Comparison of ENCODE assay signal across 8 cellular contexts in the genomic region with DNA sequence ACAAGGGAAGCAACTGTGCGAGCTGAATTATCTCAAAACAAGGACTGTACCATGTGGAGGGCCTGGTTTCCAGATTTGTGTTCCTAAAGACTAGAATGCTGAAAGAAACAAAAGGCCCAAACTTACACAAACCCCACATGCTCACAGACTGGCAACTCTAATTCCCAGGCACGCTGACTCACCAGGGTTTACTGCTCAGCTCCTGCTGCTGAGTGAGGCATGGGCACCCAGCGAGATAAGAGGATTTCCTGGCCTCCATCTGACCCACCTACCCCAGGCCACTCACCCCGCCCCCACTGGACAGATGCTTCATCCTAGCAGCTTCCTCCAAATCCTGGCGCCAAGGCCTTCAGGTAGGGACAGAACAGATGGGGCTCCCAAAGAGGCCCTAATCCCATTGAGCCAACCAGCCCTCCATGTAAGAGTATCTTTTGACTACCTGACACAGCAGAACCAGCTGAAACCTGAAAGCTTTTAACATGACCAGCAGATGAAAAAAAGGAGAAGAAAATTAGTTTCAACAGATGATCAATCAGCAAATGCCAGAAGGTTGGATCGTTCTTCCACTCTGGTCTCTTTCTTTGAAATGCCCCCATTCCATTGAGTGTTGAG. TPM values are rescaled to one million over a fixed set of nuclear protein-coding genes. Genes with fewer than 3 reads are reported as not detected.
DNase-seq lines count a peak whose midpoint lies in the region; ATAC-seq, FAIRE-seq and TF ChIP-seq lines count a peak whose summit lies in the region.

No MANE protein-coding gene starts in this region.

- TSS peak; percentile 92 for BruUV-seq in GM12878 (replicated peaks; lab: Mats Ljungman, UMichigan)

- no peak; a peak in 1 of 4 replicates for TF ChIP-seq EP300 in GM12878 (IDR thresholded peaks at IDR 0.05; ENCODE audit: borderline replicate concordance in 1 of 2, control insufficient read depth in 1 of 2, low read depth in 2 of 2, low read length in 2 of 2)
- TF ChIP-seq EP300 in tibial nerve (IDR thresholded peaks at IDR 0.05) = peak in 1 of 2 donors; percentile 37

- peak overlapping the region; percentile 59 for H3K9ac ChIP-seq in GM12878 (ENCODE audit: control insufficient read depth, insufficient read depth, low read length)
- no peak overlapping the region for H3K9ac ChIP-seq in Karpas-422 (ENCODE audit: low read length)

- H3K4me2 ChIP-seq in GM12878 (ENCODE audit: control insufficient read depth, insufficient read depth) (peak overlapping the region; percentile 81), Karpas-422 (ENCODE audit: low read depth, low read length, poor library complexity, severe bottlenecking) (no peak overlapping the region)

- 49% methylated on average over 6 of the region's 6 CpGs for WGBS in GM12878 (ENCODE audit: insufficient coverage, insufficient replicate concordance, low lambda C conversion rate, missing lambda C conversion rate)
- WGBS in tibial nerve, 2 donors = 47 to 59% methylated on average over 6 of the region's 6 CpGs

- TF ChIP-seq CTCF in GM12878 (IDR thresholded peaks at IDR 0.05 in 2 of 3, conservative IDR thresholded peaks at IDR 0.05 in 1 of 3; ENCODE audit: control insufficient read depth in 2 of 3, extremely low read depth in 1 of 3, insufficient read depth in 1 of 3, low read depth in 3 of 3, low read length in 3 of 3) (no peak), tibial nerve (IDR thresholded peaks at IDR 0.05) (no peak)

- H3K27ac ChIP-seq in GM12878 (ENCODE audit: control insufficient read depth, insufficient read depth) (peak overlapping the region; percentile 98), tibial nerve (peak overlapping the region; percentile 58 to 90 (median 83)), Karpas-422 (ENCODE audit: low read length) (no peak overlapping the region)

- RAD21 ChIA-PET in GM12878 (lab: Charles Lee; ENCODE audit: unreplicated experiment) = interaction anchor here (0.9 to 6.0 kb wide), 8 partner anchors 8 to 435 kb away, joined by 3 to 48 read pairs (median 8); a partner anchor contains a TSS

- peak; percentile 69 for DNase-seq in KBM-7
- DNase-seq in GM12878 (ENCODE audit: low read depth, low spot score) = no peak
- peak; percentile 60 for DNase-seq in iPS-NIHi7 (ENCODE audit: extremely low spot score)
- DNase-seq in tibial nerve (ENCODE audit: low spot score in 2 of 2) = no peak
- no peak for DNase-seq in Karpas-422

- CTCF ChIA-PET in GM12878 (lab: Yijun Ruan, JAX) = interaction anchor here (0.7 to 6.8 kb wide), 9 partner anchors 9 to 218 kb away, joined by 3 to 51 read pairs (median 6); a partner anchor contains a TSS

- in situ Hi-C loops in KBM-7 (cut with MboI; ENCODE audit: low pct_unique_long_range_greater_than_20kb, low sequenced_read_pairs) = no loop called here
- in situ Hi-C loops in GM12878 (cut with MboI) = no loop called here

- peaks cover 16% of the 10 kb centered on the region for H3K79me2 ChIP-seq in GM12878 (ENCODE audit: control insufficient read depth, insufficient read depth, low read length)
- peaks cover 83% of the 10 kb centered on the region for H3K79me2 ChIP-seq in Karpas-422 (ENCODE audit: low read length)

- no peaks in the 10 kb centered on the region for H3K27me3 ChIP-seq in GM12878 (replicated peaks in 1 of 2; ENCODE audit: control insufficient read depth in 2 of 2, insufficient read depth in 2 of 2, low read length in 1 of 2)
- H3K27me3 ChIP-seq in tibial nerve = no peaks in the 10 kb centered on the region
- H3K27me3 ChIP-seq in Karpas-422 (ENCODE audit: low read length) = no peaks in the 10 kb centered on the region

- H4K20me1 ChIP-seq in GM12878 (ENCODE audit: control insufficient read depth, insufficient read depth) (no peaks in the 10 kb centered on the region), Karpas-422 (ENCODE audit: insufficient read depth, low read depth, low read length) (no peaks in the 10 kb centered on the region)

- TF ChIP-seq RAD21 in GM12878 (IDR thresholded peaks at IDR 0.05; ENCODE audit: insufficient read depth, low read depth, low read length) = no peak

- POLR2A ChIA-PET in GM12878 (lab: Charles Lee) = interaction anchor here (0.9 to 5.3 kb wide), 6 partner anchors 8 to 62 kb away, joined by 3 to 44 read pairs (median 6); a partner anchor contains a TSS

- H2AFZ ChIP-seq in GM12878 (ENCODE audit: control insufficient read depth, low read depth, low read length) = peak overlapping the region; percentile 64; the same call in 1 of the 2 replicates
- no peak overlapping the region for H2AFZ ChIP-seq in Karpas-422 (ENCODE audit: low read length)

- no peak for TF ChIP-seq POLR2A in GM12878 (IDR thresholded peaks at IDR 0.05; ENCODE audit: low read depth, low read length)
- TF ChIP-seq POLR2A in tibial nerve (IDR thresholded peaks at IDR 0.05) = no peak

- H3K4me1 ChIP-seq in GM12878 (ENCODE audit: control insufficient read depth, insufficient read depth, low read length) (peaks cover 28% of the 10 kb centered on the region), tibial nerve (peaks cover 0 to 75% (median 59%) of the 10 kb centered on the region in 4 donors), Karpas-422 (ENCODE audit: low read length) (0 out of 2 replicates have a peak, but pooled peaks cover 2% of the 10 kb centered on the region)

- no peak for FAIRE-seq in GM12878 (lab: Jason Lieb, UNC)

- H3K36me3 ChIP-seq in GM12878 (ENCODE audit: control insufficient read depth in 2 of 2, insufficient read depth in 2 of 2, low read length in 1 of 2) (peaks cover 0 to 3% of the 10 kb centered on the region in 2 experiments; a peak in 3 of 4 replicates), tibial nerve (peaks cover 0 to 13% (median 0%) of the 10 kb centered on the region in 3 donors), Karpas-422 (ENCODE audit: insufficient read depth, low read length) (no peaks in the 10 kb centered on the region)

- H3K9me3 ChIP-seq in GM12878 (replicated peaks; ENCODE audit: control insufficient read depth, insufficient read depth, low read length) (no peaks in the 10 kb centered on the region), tibial nerve (no peaks in the 10 kb centered on the region), Karpas-422 (ENCODE audit: low read length) (no peaks in the 10 kb centered on the region)

- H3K4me3 ChIP-seq in GM12878 (no peak overlapping the region), tibial nerve (no peak overlapping the region), Karpas-422 (ENCODE audit: low read length) (no peak overlapping the region)

- intact Hi-C loops in GM12878 (cut with micrococcal nuclease; ENCODE audit: unreplicated experiment) = no loop called here

- ATAC-seq in GM18520 (IDR thresholded peaks at IDR 0.05; ENCODE audit: unreplicated experiment) = peak; percentile 17
- ATAC-seq in GM12878 = peak; percentile 44
- no peak for ATAC-seq in GM18517 (IDR thresholded peaks at IDR 0.05; ENCODE audit: unreplicated experiment)
- no peak for ATAC-seq in HG02981 (IDR thresholded peaks at IDR 0.05; ENCODE audit: unreplicated experiment)

- no peaks in the 10 kb centered on the region for H3K9me2 ChIP-seq in Karpas-422 (replicated peaks; ENCODE audit: insufficient read depth, low read length)

- SMC1A ChIA-PET in GM12878 (lab: Charles Lee; ENCODE audit: uncharacterized antibody, unreplicated experiment) = interaction anchor here (1.4 to 6.1 kb wide), 8 partner anchors 10 to 102 kb away, joined by 4 to 83 read pairs (median 16); a partner anchor contains a TSS

RNA-seq across cellular contexts. Expression of a gene that starts 33.9 kb away (rescaled TPM):
- 6.1 and 7.6 TPM in 2 replicates for total RNA-seq in GM12878 (2013; cell fraction: nucleolus; rRNA removed)
- total RNA-seq in GM12878 (2014; rRNA removed) = 2.4 and 2.8 TPM in 2 replicates
- total RNA-seq in GM12878 (2014; rRNA removed; fragmentation: Illumina TruSeq; extraction: Trizol) = 2.3 and 2.5 TPM in 2 replicates
- total RNA-seq in GM12878 (2021) = 3.5 and 3.7 TPM in 2 replicates
- polyA plus RNA-seq in GM12878 (2011; ENCODE audit: low read depth) = 1.7 TPM
- 4.5 and 5.5 TPM in 2 replicates for polyA plus RNA-seq in GM12878 (2011; rRNA removed)
- 3.1 and 3.5 TPM in 2 replicates for polyA plus RNA-seq in GM12878 (2011; cell fraction: cytosol; rRNA removed)
- 6.2 and 7.4 TPM in 2 replicates for polyA plus RNA-seq in GM12878 (2011; cell fraction: nucleus; rRNA removed)
- 2.1 and 2.6 TPM in 2 replicates for polyA plus RNA-seq in GM12878 (2012)
- polyA plus RNA-seq in GM12878 (2014; fragmentation: Illumina TruSeq; extraction: Trizol) = 1.6 and 1.8 TPM in 2 replicates
- polyA plus RNA-seq in GM12878 (2014; fragmentation: Nextera tagmentation; extraction: Ambion mirVana) = 1 to 10 TPM in 1 of 2 experiments, under 1 TPM in 1; 0.47 to 1.2 TPM
- 1.9 TPM in 2 replicates for polyA plus RNA-seq in GM12878 (2014; rRNA removed)
- 1 to 10 TPM; 1.3 to 1.8 TPM for polyA plus RNA-seq in GM12878 (2016; fragmentation: Nextera tagmentation; extraction: Ambion mirVana)
- polyA minus RNA-seq in GM12878 (2011; rRNA and poly(A)+ RNA removed) = 6.0 and 7.6 TPM in 2 replicates
- polyA minus RNA-seq in GM12878 (2011; cell fraction: cytosol; rRNA and poly(A)+ RNA removed) = 2.4 and 2.9 TPM in 2 replicates
- 5.8 and 7.0 TPM in 2 replicates for polyA minus RNA-seq in GM12878 (2011; cell fraction: nucleus; rRNA and poly(A)+ RNA removed)
- 10 to 100 TPM; 28.8 to 37.5 (median 29.3) TPM for total RNA-seq in tibial nerve
- total RNA-seq in Karpas-422 (2014; rRNA removed; shearing (Covaris generic); ENCODE audit: low replicate concordance) = 6.2 and 7.3 TPM in 2 replicates

RNA-seq across cellular contexts. Expression of a gene that starts 34.3 kb away (rescaled TPM):
- total RNA-seq in GM12878 (2013; cell fraction: nucleolus; rRNA removed) = 12.4 and 15.2 TPM in 2 replicates
- 24.9 and 27.2 TPM in 2 replicates for total RNA-seq in GM12878 (2014; rRNA removed)
- total RNA-seq in GM12878 (2014; rRNA removed; fragmentation: Illumina TruSeq; extraction: Trizol) = 37.2 and 41.0 TPM in 2 replicates
- 18.4 and 19.4 TPM in 2 replicates for total RNA-seq in GM12878 (2021)
- polyA plus RNA-seq in GM12878 (2011; ENCODE audit: low read depth) = 26.1 TPM
- polyA plus RNA-seq in GM12878 (2011; rRNA removed) = 54.4 and 81.5 TPM in 2 replicates
- polyA plus RNA-seq in GM12878 (2011; cell fraction: cytosol; rRNA removed) = 28.2 and 33.0 TPM in 2 replicates
- 18.8 and 24.1 TPM in 2 replicates for polyA plus RNA-seq in GM12878 (2011; cell fraction: nucleus; rRNA removed)
- 26.8 and 27.8 TPM in 2 replicates for polyA plus RNA-seq in GM12878 (2012)
- polyA plus RNA-seq in GM12878 (2014; fragmentation: Illumina TruSeq; extraction: Trizol) = 43.8 and 44.8 TPM in 2 replicates
- 10 to 100 TPM; 36.9 to 43.7 TPM for polyA plus RNA-seq in GM12878 (2014; fragmentation: Nextera tagmentation; extraction: Ambion mirVana)
- 29.3 and 30.2 TPM in 2 replicates for polyA plus RNA-seq in GM12878 (2014; rRNA removed)
- polyA plus RNA-seq in GM12878 (2016; fragmentation: Nextera tagmentation; extraction: Ambion mirVana) = 10 to 100 TPM; 38.9 to 40.5 TPM
- polyA minus RNA-seq in GM12878 (2011; rRNA and poly(A)+ RNA removed) = 20.1 and 26.8 TPM in 2 replicates
- 15.2 and 16.8 TPM in 2 replicates for polyA minus RNA-seq in GM12878 (2011; cell fraction: cytosol; rRNA and poly(A)+ RNA removed)
- polyA minus RNA-seq in GM12878 (2011; cell fraction: nucleus; rRNA and poly(A)+ RNA removed) = 5.7 and 6.6 TPM in 2 replicates
- 10 to 100 TPM; 30.6 to 67.3 (median 39.4) TPM for total RNA-seq in tibial nerve
- total RNA-seq in Karpas-422 (2014; rRNA removed; shearing (Covaris generic); ENCODE audit: low replicate concordance) = 37.6 and 43.2 TPM in 2 replicates

RNA-seq across cellular contexts. Expression of a gene that starts 59.9 kb away (rescaled TPM):
- total RNA-seq in GM12878 (2013; cell fraction: nucleolus; rRNA removed) = 32.6 and 34.8 TPM in 2 replicates
- total RNA-seq in GM12878 (2014; rRNA removed) = 10.3 and 12.9 TPM in 2 replicates
- 9.9 and 11.0 TPM in 2 replicates for total RNA-seq in GM12878 (2014; rRNA removed; fragmentation: Illumina TruSeq; extraction: Trizol)
- total RNA-seq in GM12878 (2021) = 9.3 and 9.4 TPM in 2 replicates
- 3.3 TPM for polyA plus RNA-seq in GM12878 (2011; ENCODE audit: low read depth)
- 9.4 and 13.6 TPM in 2 replicates for polyA plus RNA-seq in GM12878 (2011; rRNA removed)
- 6.1 and 6.2 TPM in 2 replicates for polyA plus RNA-seq in GM12878 (2011; cell fraction: cytosol; rRNA removed)
- 13.0 and 17.2 TPM in 2 replicates for polyA plus RNA-seq in GM12878 (2011; cell fraction: nucleus; rRNA removed)
- 4.2 and 7.1 TPM in 2 replicates for polyA plus RNA-seq in GM12878 (2012)
- 9.2 and 10.3 TPM in 2 replicates for polyA plus RNA-seq in GM12878 (2014; fragmentation: Illumina TruSeq; extraction: Trizol)
- 1 to 10 TPM; 3.8 to 4.1 TPM for polyA plus RNA-seq in GM12878 (2014; fragmentation: Nextera tagmentation; extraction: Ambion mirVana)
- polyA plus RNA-seq in GM12878 (2014; rRNA removed) = 8.6 and 12.9 TPM in 2 replicates
- polyA plus RNA-seq in GM12878 (2016; fragmentation: Nextera tagmentation; extraction: Ambion mirVana) = 10 to 100 TPM; 15.4 to 15.5 TPM
- 16.5 and 20.2 TPM in 2 replicates for polyA minus RNA-seq in GM12878 (2011; rRNA and poly(A)+ RNA removed)
- polyA minus RNA-seq in GM12878 (2011; cell fraction: cytosol; rRNA and poly(A)+ RNA removed) = 5.2 and 9.2 TPM in 2 replicates
- polyA minus RNA-seq in GM12878 (2011; cell fraction: nucleus; rRNA and poly(A)+ RNA removed) = 14.7 and 18.3 TPM in 2 replicates
- total RNA-seq in tibial nerve = 1 to 10 TPM; 1.5 to 5.9 (median 4.1) TPM
- total RNA-seq in Karpas-422 (2014; rRNA removed; shearing (Covaris generic); ENCODE audit: low replicate concordance) = 8.4 and 13.9 TPM in 2 replicates

RNA-seq across cellular contexts. Expression of a gene that starts 60.0 kb away (rescaled TPM):
- total RNA-seq in GM12878 (2013; cell fraction: nucleolus; rRNA removed) = 47.9 and 50.3 TPM in 2 replicates
- total RNA-seq in GM12878 (2014; rRNA removed) (20.3 and 24.4 TPM in 2 replicates), GM12878 (2014; rRNA removed; fragmentation: Illumina TruSeq; extraction: Trizol) (19.9 and 24.4 TPM in 2 replicates), GM12878 (2021) (17.4 and 18.5 TPM in 2 replicates), tibial nerve (10 to 100 TPM in 3 of 4 donors, 1 to 10 TPM in 1; 7.8 to 29.7 (median 19.0) TPM)
- polyA plus RNA-seq in GM12878 (2011; ENCODE audit: low read depth) = 4.0 TPM
- polyA plus RNA-seq in GM12878 (2011; rRNA removed) (29.9 and 40.7 TPM in 2 replicates), GM12878 (2014; fragmentation: Illumina TruSeq; extraction: Trizol) (17.5 and 21.2 TPM in 2 replicates), GM12878 (2014; fragmentation: Nextera tagmentation; extraction: Ambion mirVana) (1 to 10 TPM; 7.7 to 7.8 TPM), GM12878 (2014; rRNA removed) (12.0 and 16.1 TPM in 2 replicates), GM12878 (2016; fragmentation: Nextera tagmentation; extraction: Ambion mirVana) (10 to 100 TPM; 34.4 to 35.5 TPM)
- 8.5 and 8.8 TPM in 2 replicates for polyA plus RNA-seq in GM12878 (2011; cell fraction: cytosol; rRNA removed)
- polyA plus RNA-seq in GM12878 (2011; cell fraction: nucleus; rRNA removed) = 36.5 and 55.4 TPM in 2 replicates
- 5.6 and 9.0 TPM in 2 replicates for polyA plus RNA-seq in GM12878 (2012)
- polyA minus RNA-seq in GM12878 (2011; rRNA and poly(A)+ RNA removed) = 9.1 and 13.6 TPM in 2 replicates
- polyA minus RNA-seq in GM12878 (2011; cell fraction: cytosol; rRNA and poly(A)+ RNA removed) = 4.4 and 6.2 TPM in 2 replicates
- 16.3 and 24.5 TPM in 2 replicates for polyA minus RNA-seq in GM12878 (2011; cell fraction: nucleus; rRNA and poly(A)+ RNA removed)
- 12.3 and 17.0 TPM in 2 replicates for total RNA-seq in Karpas-422 (2014; rRNA removed; shearing (Covaris generic); ENCODE audit: low replicate concordance)

Comparison
In these comparisons a context has a peak if more than half of its experiments do, and no peak if none do; other contexts are left out.
1. ATAC-seq: peak in GM18520 (single experiment) and GM12878 (single experiment); none in GM18517 (single experiment) and HG02981 (single experiment).
2. DNase-seq: peak in KBM-7 (single experiment) and iPS-NIHi7 (single experiment); none in GM12878 (single experiment), tibial nerve (0 of 2) and Karpas-422 (single experiment).